16 cellular contexts compared by ENCODE assay signal in genomic region chr6:114364295-114364694, GRCh38. TPM values are rescaled to one million over a fixed set of nuclear protein-coding genes. Genes with fewer than 3 reads are reported as not detected.
A peak's percentile ranks its signal among the peaks of the same experiment; 100 is the strongest.
DNase-seq lines count a peak whose midpoint lies in the region; ATAC-seq and TF ChIP-seq lines count a peak whose summit lies in the region.
"Had no signal": no experiment of that assay in that cellular context is flagged by ENCODE, and none has a peak within 500 bp of the region (broad histone marks: within the 10 kb centered on the region; RNA-seq: fewer than 3 reads in every experiment).

No MANE protein-coding gene starts in this region.

- H3K9ac ChIP-seq in GM23248, result no peak overlapping the region

- H3K79me2 ChIP-seq in GM23248 (ENCODE audit: insufficient read depth) (no peaks in the 10 kb centered on the region), osteoblast (ENCODE audit: insufficient read depth, low read length) (no peaks in the 10 kb centered on the region)

- no peaks in the 10 kb centered on the region for H3K27me3 ChIP-seq in GM23248 (replicated peaks; ENCODE audit: insufficient read depth)
- H3K27me3 ChIP-seq in osteoblast (ENCODE audit: insufficient read depth, low read length), result no peaks in the 10 kb centered on the region
- no peaks in the 10 kb centered on the region for H3K27me3 ChIP-seq in CD4-positive, alpha-beta T cell (ENCODE audit: control insufficient read depth, insufficient read depth, low read length)
- H3K27me3 ChIP-seq in naive thymus-derived CD4-positive, alpha-beta T cell (ENCODE audit: control insufficient read depth in 2 of 2, insufficient read depth in 2 of 2, low read length in 2 of 2), result no peaks in the 10 kb centered on the region
- H3K27me3 ChIP-seq: stomach had no signal

- H4K20me1 ChIP-seq in GM23248 (ENCODE audit: insufficient read depth), result no peaks in the 10 kb centered on the region
- H4K20me1 ChIP-seq in osteoblast (ENCODE audit: insufficient read depth, low read length), result no peaks in the 10 kb centered on the region

- no peak overlapping the region for H3K4me3 ChIP-seq in GM23248
- no peak overlapping the region for H3K4me3 ChIP-seq in osteoblast (ENCODE audit: insufficient read depth, low read length)
- no peak overlapping the region for H3K4me3 ChIP-seq in naive thymus-derived CD4-positive, alpha-beta T cell (ENCODE audit: low read length)
- H3K4me3 ChIP-seq: stomach had no signal

- POLR2A ChIA-PET in RWPE1 (lab: Yijun Ruan, JAX; ENCODE audit: low non-redundant PET), result no interaction called here
- POLR2A ChIA-PET in CD4-positive, alpha-beta T cell (lab: Charles Lee), result no interaction called here
- POLR2A ChIA-PET in naive thymus-derived CD4-positive, alpha-beta T cell (lab: Charles Lee), result interaction anchor here (0.6 kb wide), 1 partner anchor 686 kb away, joined by 3 read pairs; no protein-coding TSS in a partner anchor

- H3K9me3 ChIP-seq in GM23248 (ENCODE audit: low read depth), result no peaks in the 10 kb centered on the region
- no peaks in the 10 kb centered on the region for H3K9me3 ChIP-seq in osteoblast (ENCODE audit: low read depth, low read length)
- H3K9me3 ChIP-seq in CD4-positive, alpha-beta T cell (ENCODE audit: control insufficient read depth, low read length), result no peaks in the 10 kb centered on the region
- no peaks in the 10 kb centered on the region for H3K9me3 ChIP-seq in naive thymus-derived CD4-positive, alpha-beta T cell (ENCODE audit: control insufficient read depth in 2 of 3, low read length in 3 of 3)
- H3K9me3 ChIP-seq: stomach had no signal

- H3K36me3 Mint-ChIP-seq in CD4-positive, alpha-beta T cell (ENCODE audit: low read depth), result no peaks in the 10 kb centered on the region
- H3K36me3 Mint-ChIP-seq in naive thymus-derived CD4-positive, alpha-beta T cell, result no peaks in the 10 kb centered on the region
- H3K36me3 Mint-ChIP-seq: CD4-positive, CD25-positive, alpha-beta regulatory T cell had no signal

- intact Hi-C loops in CD4-positive, alpha-beta T cell (cut with DNase I, micrococcal nuclease), result no loop called here
- intact Hi-C loops in naive thymus-derived CD4-positive, alpha-beta T cell (cut with micrococcal nuclease), result no loop called here

- no peaks in the 10 kb centered on the region for H3F3A ChIP-seq in GM23248 (ENCODE audit: insufficient read depth)

- H3K27ac ChIP-seq in GM23248 (no peak overlapping the region), RWPE1 (no peak overlapping the region), osteoblast (ENCODE audit: low read depth, low read length) (no peak overlapping the region)
- no peak overlapping the region for H3K27ac ChIP-seq in CD4-positive, alpha-beta T cell (ENCODE audit: low read depth, low read length)
- H3K27ac ChIP-seq in naive thymus-derived CD4-positive, alpha-beta T cell (ENCODE audit: low read depth, low read length), result no peak overlapping the region
- H3K27ac ChIP-seq: stomach, WERI-Rb-1 had no signal

- peaks cover 4% of the 10 kb centered on the region for H3K27me3 Mint-ChIP-seq in CD4-positive, alpha-beta T cell
- H3K27me3 Mint-ChIP-seq in naive thymus-derived CD4-positive, alpha-beta T cell, result peaks cover 0 to 5% (median 0%) of the 10 kb centered on the region in 5 donors
- H3K27me3 Mint-ChIP-seq: CD4-positive, CD25-positive, alpha-beta regulatory T cell had no signal

- no peak for ATAC-seq in CD4-positive, alpha-beta T cell (ENCODE audit: poor library complexity)
- ATAC-seq in naive thymus-derived CD4-positive, alpha-beta T cell, result no peak

- no peaks in the 10 kb centered on the region for H3K9me2 ChIP-seq in GM23248 (ENCODE audit: insufficient read depth)

- in situ Hi-C loops in GM23248 (cut with MboI), result no loop called here

- H3K4me2 ChIP-seq in GM23248 (ENCODE audit: unreplicated experiment) (no peak overlapping the region), osteoblast (ENCODE audit: insufficient read depth, low read length) (no peak overlapping the region)

- H3K9me3 Mint-ChIP-seq in CD4-positive, alpha-beta T cell, result peaks cover 2% of the 10 kb centered on the region
- peaks cover 0 to 1% (median 0%) of the 10 kb centered on the region in 11 donors for H3K9me3 Mint-ChIP-seq in naive thymus-derived CD4-positive, alpha-beta T cell

- H3K4me1 Mint-ChIP-seq in CD4-positive, alpha-beta T cell (ENCODE audit: low read depth), result no peaks in the 10 kb centered on the region
- H3K4me1 Mint-ChIP-seq in naive thymus-derived CD4-positive, alpha-beta T cell, result no peaks in the 10 kb centered on the region
- H3K4me1 Mint-ChIP-seq: CD4-positive, CD25-positive, alpha-beta regulatory T cell had no signal

- H3K36me3 ChIP-seq in GM23248 (ENCODE audit: low read depth) (no peaks in the 10 kb centered on the region), osteoblast (ENCODE audit: insufficient read depth, low read length) (no peaks in the 10 kb centered on the region)
- no peaks in the 10 kb centered on the region for H3K36me3 ChIP-seq in naive thymus-derived CD4-positive, alpha-beta T cell (ENCODE audit: control insufficient read depth in 2 of 3, insufficient read depth in 3 of 3, low read length in 3 of 3)
- H3K36me3 ChIP-seq: stomach, WERI-Rb-1 had no signal

- CTCF ChIA-PET in RWPE1 (lab: Yijun Ruan, JAX), result no interaction called here
- CTCF ChIA-PET in CD4-positive, alpha-beta T cell (lab: Charles Lee), result no interaction called here
- CTCF ChIA-PET in naive thymus-derived CD4-positive, alpha-beta T cell (lab: Charles Lee), result no interaction called here

- no peak overlapping the region for H3K4me3 Mint-ChIP-seq in CD4-positive, alpha-beta T cell
- no peak overlapping the region for H3K4me3 Mint-ChIP-seq in naive thymus-derived CD4-positive, alpha-beta T cell
- H3K4me3 Mint-ChIP-seq: CD4-positive, CD25-positive, alpha-beta regulatory T cell had no signal

- WGBS in GM23248 (ENCODE audit: low coverage in 1 of 2, low lambda C conversion rate in 2 of 2, missing lambda C conversion rate in 2 of 2), 2 experiments, result 0 to 3% methylated on average over 1 of the region's 1 CpG

- peak; percentile 44 for DNase-seq in GM23248
- DNase-seq in RWPE1 (ENCODE audit: low spot score), result peak; percentile 27
- peak; percentile 70 for DNase-seq in fibroblast of peridontal ligament (ENCODE audit: extremely low read depth)
- DNase-seq in osteoblast (ENCODE audit: insufficient read length, low spot score, missing footprints), result peak; percentile 10
- DNase-seq in CD4-positive, alpha-beta T cell, result no peak
- DNase-seq in NCI-H2107 (lab: John Stamatoyannopoulos, UW), result no peak
- no peak for DNase-seq in naive thymus-derived CD4-positive, alpha-beta T cell
- DNase-seq in activated CD4-positive, CD25-positive, alpha-beta regulatory T cell treated with anti-CD3 and anti-CD28 coated beads, Interleukin-2, amount 50 U/mL, for 72 hours, result no peak
- DNase-seq: activated T-cell treated with anti-CD3 and anti-CD28 coated beads for 4 hours; anterior cingulate cortex; CD4-positive, CD25-positive, alpha-beta regulatory T cell; NCI-H1048; NCI-H510A; retina; stomach; WERI-Rb-1 had no signal

- TF ChIP-seq CTCF in RWPE1 (conservative IDR thresholded peaks at IDR 0.05; ENCODE audit: low read depth), result no peak
- no peak for TF ChIP-seq CTCF in osteoblast (IDR thresholded peaks at IDR 0.05; ENCODE audit: extremely low read depth, low read depth, low read length)
- no peak for TF ChIP-seq CTCF in CD4-positive, alpha-beta T cell (IDR thresholded peaks at IDR 0.05)

- H2AFZ ChIP-seq in GM23248 (no peak overlapping the region), osteoblast (ENCODE audit: low read length) (no peak overlapping the region)

- H3K4me1 ChIP-seq in GM23248 (ENCODE audit: insufficient read depth) (no peaks in the 10 kb centered on the region), osteoblast (ENCODE audit: insufficient read depth, low read length) (no peaks in the 10 kb centered on the region)
- no peaks in the 10 kb centered on the region for H3K4me1 ChIP-seq in naive thymus-derived CD4-positive, alpha-beta T cell (ENCODE audit: control insufficient read depth in 2 of 2, insufficient read depth in 2 of 2, low read length in 2 of 2)

- no peak overlapping the region for H3K27ac Mint-ChIP-seq in CD4-positive, alpha-beta T cell
- no peak overlapping the region for H3K27ac Mint-ChIP-seq in naive thymus-derived CD4-positive, alpha-beta T cell
- H3K27ac Mint-ChIP-seq: CD4-positive, CD25-positive, alpha-beta regulatory T cell had no signal

RNA-seq across cellular contexts. Expression of gene HS3ST5, which starts 21.5 kb away (rescaled TPM):
- not detected in 2 replicates for total RNA-seq in GM23248 (2014; rRNA removed; shearing (Covaris generic))
- not detected in 2 replicates for polyA plus RNA-seq in GM23248 (2016; fragmentation: Nextera tagmentation; extraction: Ambion mirVana)
- total RNA-seq in osteoblast, result not detected in 2 replicates
- total RNA-seq in CD4-positive, alpha-beta T cell, result not detected
- total RNA-seq in naive thymus-derived CD4-positive, alpha-beta T cell, result not detected
- polyA plus RNA-seq in naive thymus-derived CD4-positive, alpha-beta T cell, result not detected
- total RNA-seq: CD4-positive, CD25-positive, alpha-beta regulatory T cell had no signal
- polyA plus RNA-seq: CD4-positive, CD25-positive, alpha-beta regulatory T cell had no signal

Comparison
In these comparisons a context has a peak if more than half of its experiments do, and no peak if none do; other contexts are left out.
1. DNase-seq: peak in GM23248 (single experiment), RWPE1 (single experiment), fibroblast of peridontal ligament (single experiment) and osteoblast (single experiment); none in CD4-positive, alpha-beta T cell (0 of 10), NCI-H2107 (single experiment), naive thymus-derived CD4-positive, alpha-beta T cell (0 of 9) and activated CD4-positive, CD25-positive, alpha-beta regulatory T cell treated with anti-CD3 and anti-CD28 coated beads, Interleukin-2, amount 50 U/mL, for 72 hours (single experiment).